Comparison of ENCODE assay signal across 15 cellular contexts in the genomic region with DNA sequence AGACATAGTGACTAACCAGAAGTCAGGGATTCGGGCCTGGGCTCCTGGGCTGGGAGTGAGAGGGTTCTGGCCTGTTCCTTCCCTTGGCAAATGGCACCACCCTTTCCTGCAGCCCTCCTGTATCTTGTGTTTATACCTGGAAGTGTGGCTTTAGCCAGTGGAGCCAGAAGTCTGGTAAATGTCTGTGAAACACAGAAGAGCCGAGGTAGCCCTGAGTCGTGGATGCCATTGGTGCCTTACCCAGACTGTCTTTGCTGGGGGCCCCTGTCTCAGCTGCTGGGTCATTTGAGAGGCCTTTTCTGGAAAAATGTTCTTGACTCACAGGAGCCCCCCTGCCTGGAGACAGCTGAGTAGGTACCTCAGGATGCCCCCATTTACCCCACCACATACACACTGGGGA.
DNase-seq lines count a peak whose midpoint lies in the region; ATAC-seq, FAIRE-seq and TF ChIP-seq lines count a peak whose summit lies in the region.
"Had no signal": no experiment of that assay in that cellular context is flagged by ENCODE, and none has a peak within 500 bp of the region (broad histone marks: within the 10 kb centered on the region; RNA-seq: fewer than 3 reads in every experiment).

No MANE protein-coding gene starts in this region.

- BruUV-seq in Calu3 (replicated peaks; lab: Mats Ljungman, UMichigan) = no TSS peak

- peak overlapping the region in 3 of 4 donors; percentile 24 to 63 (median 58) for H3K27ac ChIP-seq in pancreas
- peak overlapping the region; percentile 70 to 72 for H3K27ac ChIP-seq in testis
- H3K27ac ChIP-seq: C4-2B had no signal

- intact Hi-C loops in Calu3 (cut with micrococcal nuclease; ENCODE audit: unreplicated experiment) (no loop called here), pancreas (cut with DNase I) (no loop called here), testis (cut with DNase I; ENCODE audit: low total_unique reads) (no loop called here)
- intact Hi-C loops in dendritic cell treated with granulocyte-macrophage colony-stimulating factor and Interleukin-4, amounts not matched to agents 40 ng/mL and 50 ng/mL, for 4 days (cut with micrococcal nuclease) = no loop called here

- DNase-seq in Calu3 (no peak), pancreas (no peak), testis (no peak), HTR-8/SVneo (ENCODE audit: insufficient read length, low spot score) (no peak), hypothalamus (lab: John Stamatoyannopoulos, UW) (no peak)
- DNase-seq: ACHN; CD4-positive, alpha-beta memory T cell; DMS79 treated with DMSO at 0.1 percent for 48 hours; GF-D8; H9 had no signal

- no peak overlapping the region for H3K4me3 ChIP-seq in pancreas
- H3K4me3 ChIP-seq in testis = no peak overlapping the region
- H3K4me3 ChIP-seq: GM12878 had no signal

- no peak overlapping the region for H3K4me3 Mint-ChIP-seq in Calu3 (ENCODE audit: low read depth, unreplicated experiment)
- no peak overlapping the region for H3K4me3 Mint-ChIP-seq in dendritic cell treated with granulocyte-macrophage colony-stimulating factor and Interleukin-4, amounts not matched to agents 40 ng/mL and 50 ng/mL, for 4 days
- H3K4me3 Mint-ChIP-seq: CD4-positive, alpha-beta memory T cell; H9 had no signal

- H3K27me3 Mint-ChIP-seq in Calu3 (ENCODE audit: unreplicated experiment) = no peaks in the 10 kb centered on the region
- peaks cover 7% of the 10 kb centered on the region for H3K27me3 Mint-ChIP-seq in dendritic cell treated with granulocyte-macrophage colony-stimulating factor and Interleukin-4, amounts not matched to agents 40 ng/mL and 50 ng/mL, for 4 days

- H3K4me1 ChIP-seq in pancreas (peaks cover 0 to 16% (median 8%) of the 10 kb centered on the region in 3 donors), testis (peaks cover 23% of the 10 kb centered on the region)

- H3K36me3 Mint-ChIP-seq in Calu3 (ENCODE audit: insufficient read depth, unreplicated experiment) = peaks cover 7% of the 10 kb centered on the region
- no peaks in the 10 kb centered on the region for H3K36me3 Mint-ChIP-seq in dendritic cell treated with granulocyte-macrophage colony-stimulating factor and Interleukin-4, amounts not matched to agents 40 ng/mL and 50 ng/mL, for 4 days (ENCODE audit: low read depth)
- H3K36me3 Mint-ChIP-seq: CD4-positive, alpha-beta memory T cell had no signal

- peaks cover 56% of the 10 kb centered on the region for H3K4me1 Mint-ChIP-seq in Calu3 (ENCODE audit: low read depth, unreplicated experiment)
- H3K4me1 Mint-ChIP-seq in dendritic cell treated with granulocyte-macrophage colony-stimulating factor and Interleukin-4, amounts not matched to agents 40 ng/mL and 50 ng/mL, for 4 days (ENCODE audit: low read depth) = peaks cover 36% of the 10 kb centered on the region
- H3K4me1 Mint-ChIP-seq: CD4-positive, alpha-beta memory T cell had no signal

- CTCF ChIA-PET in Calu3 (lab: Charles Lee) = no interaction called here

- H3K9me3 ChIP-seq in pancreas (no peaks in the 10 kb centered on the region), testis (no peaks in the 10 kb centered on the region)

- no peak for TF ChIP-seq POLR2A in testis (IDR thresholded peaks at IDR 0.05)

- ATAC-seq in pancreas (no peak), GM19463 (IDR thresholded peaks at IDR 0.05; ENCODE audit: unreplicated experiment) (no peak)
- ATAC-seq: GM12878 had no signal

- 94 to 98% methylated on average over 3 of the region's 3 CpGs for WGBS in pancreas, 2 donors
- WGBS in testis, 2 donors = 90 to 93% methylated on average over 3 of the region's 3 CpGs

- H3K9me3 Mint-ChIP-seq in Calu3 (ENCODE audit: low read depth, unreplicated experiment) = peaks cover 4% of the 10 kb centered on the region
- peaks cover 17% of the 10 kb centered on the region for H3K9me3 Mint-ChIP-seq in dendritic cell treated with granulocyte-macrophage colony-stimulating factor and Interleukin-4, amounts not matched to agents 40 ng/mL and 50 ng/mL, for 4 days
- H3K9me3 Mint-ChIP-seq: H9 had no signal

- no peaks in the 10 kb centered on the region for H3K36me3 ChIP-seq in pancreas
- no peaks in the 10 kb centered on the region for H3K36me3 ChIP-seq in testis (ENCODE audit: low read depth, missing control alignments)

- TF ChIP-seq CTCF in Calu3 (IDR thresholded peaks at IDR 0.05; ENCODE audit: unreplicated experiment) (no peak), pancreas (IDR thresholded peaks at IDR 0.05) (no peak), testis (IDR thresholded peaks at IDR 0.05) (no peak)

- no peaks in the 10 kb centered on the region for H3K27me3 ChIP-seq in pancreas
- H3K27me3 ChIP-seq in testis = no peaks in the 10 kb centered on the region

- H3K27ac Mint-ChIP-seq in Calu3 (ENCODE audit: unreplicated experiment) = peak overlapping the region; percentile 62
- H3K27ac Mint-ChIP-seq in dendritic cell treated with granulocyte-macrophage colony-stimulating factor and Interleukin-4, amounts not matched to agents 40 ng/mL and 50 ng/mL, for 4 days = peak overlapping the region; percentile 32
- H3K27ac Mint-ChIP-seq: CD4-positive, alpha-beta memory T cell had no signal

- FAIRE-seq in pancreas (lab: Jason Lieb, UNC) (no peak), HTR-8/SVneo (lab: Jason Lieb, UNC) (no peak)
- FAIRE-seq: GM12878, H1 had no signal
